23 cellular contexts compared by ENCODE assay signal in the genomic region with DNA sequence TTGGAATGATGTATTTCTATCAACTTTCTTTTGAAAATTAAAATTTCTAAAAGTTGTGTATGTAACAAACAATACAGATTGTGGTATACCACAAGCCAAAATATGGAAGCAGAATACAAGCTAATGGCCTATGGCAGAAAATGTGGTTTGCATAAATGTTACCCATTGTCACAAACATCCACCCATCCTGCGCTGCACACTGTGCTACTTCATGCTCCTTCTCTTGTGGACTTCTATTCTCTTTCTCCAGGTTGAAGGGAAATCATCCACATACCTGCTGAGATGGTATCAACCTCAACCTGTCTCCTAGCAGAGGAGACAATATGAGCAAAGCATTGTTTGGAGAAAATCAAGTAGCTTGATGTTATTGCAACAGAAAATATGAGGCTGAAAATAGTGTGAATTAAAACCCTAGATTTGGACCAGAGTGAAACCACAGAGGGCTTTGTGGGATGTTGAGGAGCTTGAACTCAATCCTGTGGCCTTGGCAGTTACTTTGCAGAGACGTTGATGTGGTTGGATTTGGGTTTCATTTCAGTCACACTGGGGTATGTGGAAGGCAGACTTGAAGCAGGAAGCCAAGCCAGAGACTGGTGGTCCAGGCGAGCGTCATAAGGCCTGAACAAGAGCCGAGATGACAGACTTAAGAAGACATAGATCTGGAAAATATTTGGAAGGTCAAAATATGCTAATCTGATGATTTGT.
DNase-seq lines count a peak whose midpoint lies in the region; ATAC-seq and TF ChIP-seq lines count a peak whose summit lies in the region.
"Had no signal": no experiment of that assay in that cellular context is flagged by ENCODE, and none has a peak within 500 bp of the region (broad histone marks: within the 10 kb centered on the region; RNA-seq: fewer than 3 reads in every experiment).

No MANE protein-coding gene starts in this region.

- peaks cover 22% of the 10 kb centered on the region for H3K27me3 Mint-ChIP-seq in activated naive CD4-positive, alpha-beta T cell treated with anti-CD3 and anti-CD28 coated beads, Interleukin-2, amount 10 ng/mL, durations not matched to agents 7 days and 5 days
- peaks cover 5% of the 10 kb centered on the region for H3K27me3 Mint-ChIP-seq in T-helper 17 cell
- peaks cover 30% of the 10 kb centered on the region for H3K27me3 Mint-ChIP-seq in stimulated activated naive CD8-positive, alpha-beta T cell treated with anti-CD3 and anti-CD28 coated beads, Interleukin-15, amount 100 ng/mL, for 72 hours
- H3K27me3 Mint-ChIP-seq: brain had no signal

- 95% methylated on average over 5 of the region's 5 CpGs for WGBS in prostate gland

- CTCF ChIA-PET in activated naive CD4-positive, alpha-beta T cell treated with anti-CD3 and anti-CD28 coated beads, Interleukin-2, amount 10 ng/mL, durations not matched to agents 7 days and 5 days (lab: Charles Lee), result interaction anchor here (0.6 to 1.7 kb wide), 9 partner anchors 9 to 517 kb away, joined by 3 to 6 read pairs (median 3); no protein-coding TSS in a partner anchor

- peak; percentile 45 for ATAC-seq in T-helper 17 cell
- ATAC-seq in stimulated activated naive CD8-positive, alpha-beta T cell treated with anti-CD3 and anti-CD28 coated beads, Interleukin-15, amount 100 ng/mL, for 72 hours, result peak; percentile 98
- ATAC-seq: K562 had no signal

- intact Hi-C loops in prostate gland (cut with DNase I), result no loop called here

- DNase-seq in activated naive CD4-positive, alpha-beta T cell treated with anti-CD3 and anti-CD28 coated beads, Interleukin-2, amount 10 ng/mL, durations not matched to agents 7 days and 5 days, result peak; percentile 61
- DNase-seq in activated naive CD4-positive, alpha-beta T cell (lab: John Stamatoyannopoulos, UW), result no peak
- DNase-seq in T-helper 17 cell, result no peak
- peak; percentile 5 for DNase-seq in central memory CD4-positive, alpha-beta T cell
- peak; percentile 73 to 85 for DNase-seq in stimulated activated naive CD8-positive, alpha-beta T cell treated with anti-CD3 and anti-CD28 coated beads, Interleukin-15, amount 100 ng/mL, for 72 hours
- no peak for DNase-seq in prostate gland (ENCODE audit: low spot score)
- no peak for DNase-seq in NCI-H2107 (lab: John Stamatoyannopoulos, UW)
- DNase-seq in NCI-H1694 (lab: John Stamatoyannopoulos, UW), result no peak
- DNase-seq: activated CD4-positive, CD25-positive, alpha-beta regulatory T cell treated with anti-CD3 and anti-CD28 coated beads, Interleukin-2, amount 50 U/mL, for 72 hours; activated naive CD4-positive, alpha-beta T cell treated with Interleukin-2 at 50 U/mL for 16 hours; Calu3; dermis blood vessel endothelial cell; erythroblast; GOT3; lower lobe of right lung; NCI-H82; stimulated activated CD4-positive, alpha-beta T cell treated with anti-CD3 and anti-CD28 coated beads, Interleukin-12 subunit alpha, Interleukin-12 subunit beta, amount 100 ng/mL, for 4 hours; testis had no signal

- no peaks in the 10 kb centered on the region for H3K27me3 ChIP-seq in prostate gland (replicated peaks; ENCODE audit: insufficient read depth)
- H3K27me3 ChIP-seq: testis had no signal

- peak overlapping the region; percentile 2 for H3K27ac Mint-ChIP-seq in activated naive CD4-positive, alpha-beta T cell treated with anti-CD3 and anti-CD28 coated beads, Interleukin-2, amount 10 ng/mL, durations not matched to agents 7 days and 5 days
- H3K27ac Mint-ChIP-seq in T-helper 17 cell, result peak overlapping the region; percentile 76
- no peak overlapping the region for H3K27ac Mint-ChIP-seq in stimulated activated naive CD8-positive, alpha-beta T cell treated with anti-CD3 and anti-CD28 coated beads, Interleukin-15, amount 100 ng/mL, for 72 hours
- H3K27ac Mint-ChIP-seq: brain, nephron had no signal

- no peak for TF ChIP-seq CTCF in prostate gland (IDR thresholded peaks at IDR 0.05)

- no peaks in the 10 kb centered on the region for H3K9me3 ChIP-seq in T-helper 17 cell (ENCODE audit: control insufficient read depth, low read length, poor library complexity, severe bottlenecking)
- H3K9me3 ChIP-seq in prostate gland, result no peaks in the 10 kb centered on the region
- H3K9me3 ChIP-seq: lower lobe of right lung, testis had no signal

- no peaks in the 10 kb centered on the region for H3K9me3 Mint-ChIP-seq in activated naive CD4-positive, alpha-beta T cell treated with anti-CD3 and anti-CD28 coated beads, Interleukin-2, amount 10 ng/mL, durations not matched to agents 7 days and 5 days
- no peaks in the 10 kb centered on the region for H3K9me3 Mint-ChIP-seq in stimulated activated naive CD8-positive, alpha-beta T cell treated with anti-CD3 and anti-CD28 coated beads, Interleukin-15, amount 100 ng/mL, for 72 hours
- H3K9me3 Mint-ChIP-seq: brain, nephron had no signal

- H3K4me3 ChIP-seq in prostate gland, result no peak overlapping the region
- H3K4me3 ChIP-seq: K562, lower lobe of right lung, testis had no signal

- no peaks in the 10 kb centered on the region for H3K4me1 ChIP-seq in prostate gland (replicated peaks)
- H3K4me1 ChIP-seq: lower lobe of right lung, testis had no signal

- H3K27ac ChIP-seq in prostate gland, result no peak overlapping the region
- H3K27ac ChIP-seq: HL-60, lower lobe of right lung, RWPE1, testis had no signal

- no peak for TF ChIP-seq POLR2A in prostate gland (IDR thresholded peaks at IDR 0.05)

- no peaks in the 10 kb centered on the region for H3K36me3 ChIP-seq in prostate gland
- H3K36me3 ChIP-seq: lower lobe of right lung had no signal

- peaks cover 37% of the 10 kb centered on the region for H3K4me1 Mint-ChIP-seq in activated naive CD4-positive, alpha-beta T cell treated with anti-CD3 and anti-CD28 coated beads, Interleukin-2, amount 10 ng/mL, durations not matched to agents 7 days and 5 days
- H3K4me1 Mint-ChIP-seq in T-helper 17 cell, result peaks cover 12% of the 10 kb centered on the region
- H3K4me1 Mint-ChIP-seq in stimulated activated naive CD8-positive, alpha-beta T cell treated with anti-CD3 and anti-CD28 coated beads, Interleukin-15, amount 100 ng/mL, for 72 hours, result peaks cover 63% of the 10 kb centered on the region
- H3K4me1 Mint-ChIP-seq: brain, nephron had no signal

- H3K36me3 Mint-ChIP-seq in activated naive CD4-positive, alpha-beta T cell treated with anti-CD3 and anti-CD28 coated beads, Interleukin-2, amount 10 ng/mL, durations not matched to agents 7 days and 5 days, result no peaks in the 10 kb centered on the region
- peaks cover 2% of the 10 kb centered on the region for H3K36me3 Mint-ChIP-seq in T-helper 17 cell (ENCODE audit: low read depth)

- no peak overlapping the region for H3K4me3 Mint-ChIP-seq in activated naive CD4-positive, alpha-beta T cell treated with anti-CD3 and anti-CD28 coated beads, Interleukin-2, amount 10 ng/mL, durations not matched to agents 7 days and 5 days
- no peak overlapping the region for H3K4me3 Mint-ChIP-seq in T-helper 17 cell
- peak overlapping the region; percentile 10 to 14 for H3K4me3 Mint-ChIP-seq in stimulated activated naive CD8-positive, alpha-beta T cell treated with anti-CD3 and anti-CD28 coated beads, Interleukin-15, amount 100 ng/mL, for 72 hours
- H3K4me3 Mint-ChIP-seq: brain, nephron had no signal

Comparison
In these comparisons a context has a peak if more than half of its experiments do, and no peak if none do; other contexts are left out.
1. DNase-seq: peak in activated naive CD4-positive, alpha-beta T cell treated with anti-CD3 and anti-CD28 coated beads, Interleukin-2, amount 10 ng/mL, durations not matched to agents 7 days and 5 days (single experiment), central memory CD4-positive, alpha-beta T cell (single experiment) and stimulated activated naive CD8-positive, alpha-beta T cell treated with anti-CD3 and anti-CD28 coated beads, Interleukin-15, amount 100 ng/mL, for 72 hours (2 of 2); none in activated naive CD4-positive, alpha-beta T cell (0 of 4), T-helper 17 cell (0 of 3), prostate gland (single experiment), NCI-H2107 (single experiment) and NCI-H1694 (single experiment).
2. H3K27ac Mint-ChIP-seq: peak in activated naive CD4-positive, alpha-beta T cell treated with anti-CD3 and anti-CD28 coated beads, Interleukin-2, amount 10 ng/mL, durations not matched to agents 7 days and 5 days (single experiment) and T-helper 17 cell (single experiment); none in stimulated activated naive CD8-positive, alpha-beta T cell treated with anti-CD3 and anti-CD28 coated beads, Interleukin-15, amount 100 ng/mL, for 72 hours (0 of 2).
3. H3K4me3 Mint-ChIP-seq: peak in stimulated activated naive CD8-positive, alpha-beta T cell treated with anti-CD3 and anti-CD28 coated beads, Interleukin-15, amount 100 ng/mL, for 72 hours (2 of 2); none in activated naive CD4-positive, alpha-beta T cell treated with anti-CD3 and anti-CD28 coated beads, Interleukin-2, amount 10 ng/mL, durations not matched to agents 7 days and 5 days (single experiment) and T-helper 17 cell (single experiment).